ENCODE assay signal across 12 cellular contexts in the genomic region with DNA sequence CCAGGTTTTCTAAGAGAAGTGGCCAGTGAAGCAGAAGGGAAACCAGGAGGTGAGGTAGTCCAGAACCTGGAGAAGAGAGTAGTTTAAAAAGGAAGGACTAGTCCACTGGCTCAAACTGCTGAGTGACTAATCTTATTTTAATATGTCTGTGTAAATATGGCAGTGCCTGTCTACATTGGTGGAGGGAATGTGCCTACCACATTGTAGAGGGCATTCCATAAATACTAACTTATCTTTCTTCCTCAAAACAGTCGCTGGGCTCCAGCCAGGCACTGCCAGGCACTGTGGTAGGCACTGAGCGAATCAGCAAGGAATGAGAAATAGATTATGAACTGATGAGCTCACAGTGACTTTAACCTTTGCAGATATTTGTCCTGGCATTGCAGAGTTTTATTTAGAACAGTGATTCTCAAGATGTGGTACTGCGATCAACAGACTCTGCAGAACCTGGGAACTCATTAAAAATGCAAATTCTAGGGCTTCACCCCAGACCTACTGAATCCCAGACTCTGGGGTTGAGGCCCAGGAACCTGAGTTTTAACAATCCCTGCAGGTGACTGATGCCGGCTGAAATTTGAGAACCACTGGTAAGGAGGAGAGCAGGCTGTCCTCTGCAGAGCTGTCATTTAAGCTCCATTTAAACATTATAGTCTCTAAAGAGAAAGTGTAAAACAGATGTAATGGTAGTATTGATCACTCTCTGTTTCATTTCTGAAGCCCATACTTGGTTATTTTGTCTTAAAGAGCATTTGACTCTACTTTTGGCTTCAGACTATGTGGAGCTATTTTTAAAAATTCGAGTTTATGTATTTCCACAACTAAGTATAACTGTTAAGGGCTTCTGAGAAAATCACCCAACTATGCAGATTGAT.
DNase-seq lines count a peak whose midpoint lies in the region; ATAC-seq and TF ChIP-seq lines count a peak whose summit lies in the region.
"Had no signal": no experiment of that assay in that cellular context is flagged by ENCODE, and none has a peak within 500 bp of the region (broad histone marks: within the 10 kb centered on the region; RNA-seq: fewer than 3 reads in every experiment).

No MANE protein-coding gene starts in this region.

- peak overlapping the region in 1 of 2 donors; percentile 50 for H3K27ac ChIP-seq in right atrium auricular region
- H3K27ac ChIP-seq in right cardiac atrium (ENCODE audit: low read length): peak overlapping the region; percentile 23

- 40% methylated on average over 5 of the region's 5 CpGs for WGBS in right cardiac atrium

- intact Hi-C loops in Right ventricle myocardium inferior (cut with DNase I) (no loop called here), right cardiac atrium (cut with DNase I) (no loop called here)

- H3K4me3 ChIP-seq in right atrium auricular region: no peak overlapping the region
- no peak overlapping the region for H3K4me3 ChIP-seq in right cardiac atrium (ENCODE audit: low read length)

- no peak overlapping the region for H3K4me3 Mint-ChIP-seq in WTC11
- H3K4me3 Mint-ChIP-seq: nephron had no signal

- POLR2A ChIA-PET in WTC11 (lab: Charles Lee): interaction anchor here (1.1 kb wide), 1 partner anchor 122 kb away, joined by 3 read pairs; no protein-coding TSS in a partner anchor

- H3K9me3 ChIP-seq in right atrium auricular region (no peaks in the 10 kb centered on the region), right cardiac atrium (ENCODE audit: control insufficient read depth, low read length) (no peaks in the 10 kb centered on the region)

- no peaks in the 10 kb centered on the region for H3K36me3 ChIP-seq in right atrium auricular region

- no peaks in the 10 kb centered on the region; the same call in 1 of the 2 replicates for H3K27me3 Mint-ChIP-seq in WTC11 (ENCODE audit: low read depth)

- no peak overlapping the region for H3K27ac Mint-ChIP-seq in WTC11
- H3K27ac Mint-ChIP-seq: nephron had no signal

- peaks cover 0 to 9% of the 10 kb centered on the region in 2 donors for H3K4me1 ChIP-seq in right atrium auricular region
- H3K4me1 ChIP-seq in right cardiac atrium (ENCODE audit: control insufficient read depth, insufficient read depth, low read length): no peaks in the 10 kb centered on the region

- peak; percentile 56 for ATAC-seq in Right ventricle myocardium inferior
- peak; percentile 92 for ATAC-seq in WTC11
- peak; percentile 59 to 71 for ATAC-seq in right cardiac atrium
- no peak for ATAC-seq in GM21390 (IDR thresholded peaks at IDR 0.05; ENCODE audit: unreplicated experiment)
- ATAC-seq: activated CD4-positive, CD25-positive, alpha-beta regulatory T cell treated with anti-CD3 and anti-CD28 coated beads, Interleukin-2, amount 50 U/mL, for 24 hours had no signal

- H3K4me1 Mint-ChIP-seq in WTC11: peaks cover 41% of the 10 kb centered on the region

- H3K36me3 Mint-ChIP-seq in WTC11: no peaks in the 10 kb centered on the region

- CTCF ChIA-PET in WTC11 (lab: Charles Lee): interaction anchor here (0.7 to 2.1 kb wide), 5 partner anchors 28 to 890 kb away, joined by 3 to 13 read pairs (median 7); no protein-coding TSS in a partner anchor

- DNase-seq in Right ventricle myocardium inferior (ENCODE audit: missing footprints): no peak
- no peak for DNase-seq in right atrium auricular region (ENCODE audit: low spot score)
- DNase-seq in WTC11 (ENCODE audit: low spot score): peak; percentile 48
- peak in 1 of 3 donors; percentile 35 for DNase-seq in right cardiac atrium
- DNase-seq in GF-D8 (lab: John Stamatoyannopoulos, UW): no peak
- DNase-seq in cortex of kidney (lab: John Stamatoyannopoulos, UW): no peak
- no peak for DNase-seq in amygdala (lab: John Stamatoyannopoulos, UW)
- DNase-seq: activated effector memory CD4-positive, alpha-beta T cell treated with anti-CD3 and anti-CD28 coated beads, Interleukin-2, amount 50 U/mL, for 16 hours; NCI-H1417 treated with DMSO at 0.1 percent for 48 hours had no signal

- no peaks in the 10 kb centered on the region for H3K9me3 Mint-ChIP-seq in WTC11
- H3K9me3 Mint-ChIP-seq: nephron had no signal

- H3K27me3 ChIP-seq in right atrium auricular region (no peaks in the 10 kb centered on the region), right cardiac atrium (ENCODE audit: control insufficient read depth, insufficient read depth) (no peaks in the 10 kb centered on the region)

- TF ChIP-seq CTCF in right atrium auricular region (IDR thresholded peaks at IDR 0.05) (no peak), WTC11 (IDR thresholded peaks at IDR 0.05) (no peak)

TF ChIP-seq in WTC11, 78 proteins besides CTCF, POLR2A, EP300 and RAD21:
- TF ChIP-seq, protein P1, sequence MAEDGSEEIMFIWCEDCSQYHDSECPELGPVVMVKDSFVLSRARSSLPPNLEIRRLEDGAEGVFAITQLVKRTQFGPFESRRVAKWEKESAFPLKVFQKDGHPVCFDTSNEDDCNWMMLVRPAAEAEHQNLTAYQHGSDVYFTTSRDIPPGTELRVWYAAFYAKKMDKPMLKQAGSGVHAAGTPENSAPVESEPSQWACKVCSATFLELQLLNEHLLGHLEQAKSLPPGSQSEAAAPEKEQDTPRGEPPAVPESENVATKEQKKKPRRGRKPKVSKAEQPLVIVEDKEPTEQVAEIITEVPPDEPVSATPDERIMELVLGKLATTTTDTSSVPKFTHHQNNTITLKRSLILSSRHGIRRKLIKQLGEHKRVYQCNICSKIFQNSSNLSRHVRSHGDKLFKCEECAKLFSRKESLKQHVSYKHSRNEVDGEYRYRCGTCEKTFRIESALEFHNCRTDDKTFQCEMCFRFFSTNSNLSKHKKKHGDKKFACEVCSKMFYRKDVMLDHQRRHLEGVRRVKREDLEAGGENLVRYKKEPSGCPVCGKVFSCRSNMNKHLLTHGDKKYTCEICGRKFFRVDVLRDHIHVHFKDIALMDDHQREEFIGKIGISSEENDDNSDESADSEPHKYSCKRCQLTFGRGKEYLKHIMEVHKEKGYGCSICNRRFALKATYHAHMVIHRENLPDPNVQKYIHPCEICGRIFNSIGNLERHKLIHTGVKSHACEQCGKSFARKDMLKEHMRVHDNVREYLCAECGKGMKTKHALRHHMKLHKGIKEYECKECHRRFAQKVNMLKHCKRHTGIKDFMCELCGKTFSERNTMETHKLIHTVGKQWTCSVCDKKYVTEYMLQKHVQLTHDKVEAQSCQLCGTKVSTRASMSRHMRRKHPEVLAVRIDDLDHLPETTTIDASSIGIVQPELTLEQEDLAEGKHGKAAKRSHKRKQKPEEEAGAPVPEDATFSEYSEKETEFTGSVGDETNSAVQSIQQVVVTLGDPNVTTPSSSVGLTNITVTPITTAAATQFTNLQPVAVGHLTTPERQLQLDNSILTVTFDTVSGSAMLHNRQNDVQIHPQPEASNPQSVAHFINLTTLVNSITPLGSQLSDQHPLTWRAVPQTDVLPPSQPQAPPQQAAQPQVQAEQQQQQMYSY (CRISPR knock-in tag; IDR thresholded peaks at IDR 0.05): 0 out of 2 replicates have a peak, but pooled peaks have one; percentile 24
- TF ChIP-seq, protein P2, sequence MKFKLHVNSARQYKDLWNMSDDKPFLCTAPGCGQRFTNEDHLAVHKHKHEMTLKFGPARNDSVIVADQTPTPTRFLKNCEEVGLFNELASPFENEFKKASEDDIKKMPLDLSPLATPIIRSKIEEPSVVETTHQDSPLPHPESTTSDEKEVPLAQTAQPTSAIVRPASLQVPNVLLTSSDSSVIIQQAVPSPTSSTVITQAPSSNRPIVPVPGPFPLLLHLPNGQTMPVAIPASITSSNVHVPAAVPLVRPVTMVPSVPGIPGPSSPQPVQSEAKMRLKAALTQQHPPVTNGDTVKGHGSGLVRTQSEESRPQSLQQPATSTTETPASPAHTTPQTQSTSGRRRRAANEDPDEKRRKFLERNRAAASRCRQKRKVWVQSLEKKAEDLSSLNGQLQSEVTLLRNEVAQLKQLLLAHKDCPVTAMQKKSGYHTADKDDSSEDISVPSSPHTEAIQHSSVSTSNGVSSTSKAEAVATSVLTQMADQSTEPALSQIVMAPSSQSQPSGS (CRISPR knock-in tag; IDR thresholded peaks at IDR 0.05; ENCODE audit: borderline replicate concordance, low read depth): no peak
- TF ChIP-seq, protein P3, sequence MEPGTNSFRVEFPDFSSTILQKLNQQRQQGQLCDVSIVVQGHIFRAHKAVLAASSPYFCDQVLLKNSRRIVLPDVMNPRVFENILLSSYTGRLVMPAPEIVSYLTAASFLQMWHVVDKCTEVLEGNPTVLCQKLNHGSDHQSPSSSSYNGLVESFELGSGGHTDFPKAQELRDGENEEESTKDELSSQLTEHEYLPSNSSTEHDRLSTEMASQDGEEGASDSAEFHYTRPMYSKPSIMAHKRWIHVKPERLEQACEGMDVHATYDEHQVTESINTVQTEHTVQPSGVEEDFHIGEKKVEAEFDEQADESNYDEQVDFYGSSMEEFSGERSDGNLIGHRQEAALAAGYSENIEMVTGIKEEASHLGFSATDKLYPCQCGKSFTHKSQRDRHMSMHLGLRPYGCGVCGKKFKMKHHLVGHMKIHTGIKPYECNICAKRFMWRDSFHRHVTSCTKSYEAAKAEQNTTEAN (CRISPR knock-in tag; IDR thresholded peaks at IDR 0.05): no peak
